17 cellular contexts compared by ENCODE assay signal in genomic region chr7:95302976-95303375, GRCh38. TPM values are rescaled to one million over a fixed set of nuclear protein-coding genes. Genes with fewer than 3 reads are reported as not detected.
DNase-seq lines count a peak whose midpoint lies in the region; ATAC-seq, FAIRE-seq and TF ChIP-seq lines count a peak whose summit lies in the region.
"Had no signal": no experiment of that assay in that cellular context is flagged by ENCODE, and none has a peak within 500 bp of the region (broad histone marks: within the 10 kb centered on the region; RNA-seq: fewer than 3 reads in every experiment).

No MANE protein-coding gene starts in this region.

- no peak for TF ChIP-seq CTCF in ovary (IDR thresholded peaks at IDR 0.05)

- WGBS in ovary, 3 donors = 49 to 56% (median 52%) methylated on average over 3 of the region's 3 CpGs

- intact Hi-C loops in ovary (cut with DNase I) (no loop called here), posterior vena cava (cut with DNase I) (no loop called here)

- TF ChIP-seq EP300 in ovary (IDR thresholded peaks at IDR 0.05) = no peak

- TF ChIP-seq POLR2A in ovary (IDR thresholded peaks at IDR 0.05) = no peak

- ATAC-seq in SK-N-SH treated with all-trans-retinoic acid at 6 μM for 48 hours = peak; percentile 53

- no peak overlapping the region for H3K4me3 ChIP-seq in ovary
- H3K4me3 ChIP-seq: BLaER1, PC-9 had no signal

- no peaks in the 10 kb centered on the region for H3K27me3 ChIP-seq in ovary
- H3K27me3 ChIP-seq: BLaER1 had no signal

- no peak for FAIRE-seq in HTR-8/SVneo (lab: Jason Lieb, UNC)

- no peak overlapping the region for H3K27ac ChIP-seq in ovary
- H3K27ac ChIP-seq: BLaER1, PC-9 had no signal

- H3K9me3 ChIP-seq in ovary = no peaks in the 10 kb centered on the region
- H3K9me3 ChIP-seq: BLaER1 had no signal

- no peaks in the 10 kb centered on the region for H3K4me1 ChIP-seq in ovary (ENCODE audit: insufficient read depth)
- H3K4me1 ChIP-seq: BLaER1 had no signal

- DNase-seq in HTR-8/SVneo (ENCODE audit: insufficient read length, low spot score) (peak; percentile 3), kidney glomerular epithelial cell (lab: John Stamatoyannopoulos, UW) (peak; percentile 62), renal cortical epithelial cell (ENCODE audit: low read depth) (peak; percentile 73), NCI-H2107 (lab: John Stamatoyannopoulos, UW) (no peak), ovary (no peak), posterior vena cava (ENCODE audit: low spot score) (no peak), T-helper 9 cell (no peak)
- DNase-seq: H7, IMR-90, Kasumi-1, NCI-H1436, NCI-H2081 treated with DMSO at 0.1 percent for 48 hours, NCI-H69, PC-9, Right ventricle myocardium superior had no signal

- H3K36me3 ChIP-seq in ovary = no peaks in the 10 kb centered on the region
- H3K36me3 ChIP-seq: BLaER1 had no signal

TF ChIP-seq in SK-N-SH treated with all-trans-retinoic acid at 6 μM for 48 hours, 23 proteins besides CTCF, POLR2A, EP300 and RAD21:
- TF ChIP-seq, protein P1, sequence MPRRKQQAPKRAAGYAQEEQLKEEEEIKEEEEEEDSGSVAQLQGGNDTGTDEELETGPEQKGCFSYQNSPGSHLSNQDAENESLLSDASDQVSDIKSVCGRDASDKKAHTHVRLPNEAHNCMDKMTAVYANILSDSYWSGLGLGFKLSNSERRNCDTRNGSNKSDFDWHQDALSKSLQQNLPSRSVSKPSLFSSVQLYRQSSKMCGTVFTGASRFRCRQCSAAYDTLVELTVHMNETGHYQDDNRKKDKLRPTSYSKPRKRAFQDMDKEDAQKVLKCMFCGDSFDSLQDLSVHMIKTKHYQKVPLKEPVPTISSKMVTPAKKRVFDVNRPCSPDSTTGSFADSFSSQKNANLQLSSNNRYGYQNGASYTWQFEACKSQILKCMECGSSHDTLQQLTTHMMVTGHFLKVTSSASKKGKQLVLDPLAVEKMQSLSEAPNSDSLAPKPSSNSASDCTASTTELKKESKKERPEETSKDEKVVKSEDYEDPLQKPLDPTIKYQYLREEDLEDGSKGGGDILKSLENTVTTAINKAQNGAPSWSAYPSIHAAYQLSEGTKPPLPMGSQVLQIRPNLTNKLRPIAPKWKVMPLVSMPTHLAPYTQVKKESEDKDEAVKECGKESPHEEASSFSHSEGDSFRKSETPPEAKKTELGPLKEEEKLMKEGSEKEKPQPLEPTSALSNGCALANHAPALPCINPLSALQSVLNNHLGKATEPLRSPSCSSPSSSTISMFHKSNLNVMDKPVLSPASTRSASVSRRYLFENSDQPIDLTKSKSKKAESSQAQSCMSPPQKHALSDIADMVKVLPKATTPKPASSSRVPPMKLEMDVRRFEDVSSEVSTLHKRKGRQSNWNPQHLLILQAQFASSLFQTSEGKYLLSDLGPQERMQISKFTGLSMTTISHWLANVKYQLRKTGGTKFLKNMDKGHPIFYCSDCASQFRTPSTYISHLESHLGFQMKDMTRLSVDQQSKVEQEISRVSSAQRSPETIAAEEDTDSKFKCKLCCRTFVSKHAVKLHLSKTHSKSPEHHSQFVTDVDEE (CRISPR knock-in tag; IDR thresholded peaks at IDR 0.05) = no peak
- TF ChIP-seq ARNTL (CRISPR knock-in tag; IDR thresholded peaks at IDR 0.05; ENCODE audit: borderline replicate concordance, low read depth) (no peak), ISL1 (CRISPR knock-in tag; IDR thresholded peaks at IDR 0.05) (no peak), ZFP30 (CRISPR knock-in tag; IDR thresholded peaks at IDR 0.05) (no peak), TOX (CRISPR knock-in tag; IDR thresholded peaks at IDR 0.05; ENCODE audit: borderline replicate concordance) (no peak), SNAI2 (CRISPR knock-in tag; IDR thresholded peaks at IDR 0.05) (no peak), ESRRG (CRISPR knock-in tag; IDR thresholded peaks at IDR 0.05) (no peak), ZNF8 (CRISPR knock-in tag; IDR thresholded peaks at IDR 0.05) (no peak), ZC3H10 (CRISPR knock-in tag; IDR thresholded peaks at IDR 0.05) (no peak), CSRNP3 (CRISPR knock-in tag; IDR thresholded peaks at IDR 0.05) (no peak), CREB5 (CRISPR knock-in tag; IDR thresholded peaks at IDR 0.05; ENCODE audit: low read depth) (no peak), OSR1 (CRISPR knock-in tag; IDR thresholded peaks at IDR 0.05) (no peak), CSDC2 (CRISPR knock-in tag; IDR thresholded peaks at IDR 0.05) (no peak), BACH2 (CRISPR knock-in tag; IDR thresholded peaks at IDR 0.05; ENCODE audit: borderline replicate concordance) (no peak), ZNF70 (CRISPR knock-in tag; IDR thresholded peaks at IDR 0.05) (no peak), TCF4 (CRISPR knock-in tag; IDR thresholded peaks at IDR 0.05; ENCODE audit: borderline replicate concordance) (no peak)
- TF ChIP-seq, protein P2, sequence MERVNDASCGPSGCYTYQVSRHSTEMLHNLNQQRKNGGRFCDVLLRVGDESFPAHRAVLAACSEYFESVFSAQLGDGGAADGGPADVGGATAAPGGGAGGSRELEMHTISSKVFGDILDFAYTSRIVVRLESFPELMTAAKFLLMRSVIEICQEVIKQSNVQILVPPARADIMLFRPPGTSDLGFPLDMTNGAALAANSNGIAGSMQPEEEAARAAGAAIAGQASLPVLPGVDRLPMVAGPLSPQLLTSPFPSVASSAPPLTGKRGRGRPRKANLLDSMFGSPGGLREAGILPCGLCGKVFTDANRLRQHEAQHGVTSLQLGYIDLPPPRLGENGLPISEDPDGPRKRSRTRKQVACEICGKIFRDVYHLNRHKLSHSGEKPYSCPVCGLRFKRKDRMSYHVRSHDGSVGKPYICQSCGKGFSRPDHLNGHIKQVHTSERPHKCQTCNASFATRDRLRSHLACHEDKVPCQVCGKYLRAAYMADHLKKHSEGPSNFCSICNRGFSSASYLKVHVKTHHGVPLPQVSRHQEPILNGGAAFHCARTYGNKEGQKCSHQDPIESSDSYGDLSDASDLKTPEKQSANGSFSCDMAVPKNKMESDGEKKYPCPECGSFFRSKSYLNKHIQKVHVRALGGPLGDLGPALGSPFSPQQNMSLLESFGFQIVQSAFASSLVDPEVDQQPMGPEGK (CRISPR knock-in tag; IDR thresholded peaks at IDR 0.05; ENCODE audit: borderline replicate concordance) = no peak

RNA-seq across cellular contexts. Expression of gene PON1, which starts 21.4 kb away (rescaled TPM):
- total RNA-seq in renal cortical epithelial cell (not detected in 2 replicates), ovary (1 to 10 TPM in 2 of 7 donors, under 1 TPM in 5; 0.10 to 1.7 (median 0.55) TPM), posterior vena cava (not detected)
- under 1 TPM; 0.30 to 0.83 TPM for polyA plus RNA-seq in ovary
- total RNA-seq: H7, IMR-90, PC-9, Right ventricle myocardium superior had no signal
- polyA plus RNA-seq: IMR-90 had no signal

Comparison
In these comparisons a context has a peak if more than half of its experiments do, and no peak if none do; other contexts are left out.
1. DNase-seq: peak in HTR-8/SVneo (single experiment), kidney glomerular epithelial cell (single experiment) and renal cortical epithelial cell (single experiment); none in NCI-H2107 (single experiment), ovary (0 of 5), posterior vena cava (single experiment) and T-helper 9 cell (single experiment).